In genomic region chr5:14675309-14675708, GRCh38 we compare ENCODE assay signal across 10 cellular contexts. TPM values are rescaled to one million over a fixed set of nuclear protein-coding genes. Genes with fewer than 3 reads are reported as not detected.
DNase-seq lines count a peak whose midpoint lies in the region; ATAC-seq and TF ChIP-seq lines count a peak whose summit lies in the region.
"Had no signal": no experiment of that assay in that cellular context is flagged by ENCODE, and none has a peak within 500 bp of the region (broad histone marks: within the 10 kb centered on the region; RNA-seq: fewer than 3 reads in every experiment).

No MANE protein-coding gene starts in this region.

- H3K27me3 ChIP-seq in CD8-positive, alpha-beta memory T cell (ENCODE audit: insufficient read depth, low read length, poor library complexity, severe bottlenecking), result no peaks in the 10 kb centered on the region
- no peaks in the 10 kb centered on the region for H3K27me3 ChIP-seq in SU-DHL-6 (ENCODE audit: low read length)

- peaks cover 77 to 93% (median 90%) of the 10 kb centered on the region in 3 donors for H3K4me1 Mint-ChIP-seq in CD8-positive, alpha-beta memory T cell

- peaks cover 28% of the 10 kb centered on the region for H3F3A ChIP-seq in SU-DHL-6 (ENCODE audit: insufficient read depth)

- peaks cover 97% of the 10 kb centered on the region for H3K79me2 ChIP-seq in SU-DHL-6 (ENCODE audit: insufficient read depth, low read length)

- peak overlapping the region; percentile 58 for H3K9ac ChIP-seq in SU-DHL-6 (ENCODE audit: low read length)

- H3K27me3 Mint-ChIP-seq in CD8-positive, alpha-beta memory T cell, result no peaks in the 10 kb centered on the region

- peak overlapping the region; percentile 49 for H3K27ac ChIP-seq in CD8-positive, alpha-beta memory T cell (ENCODE audit: low read depth, low read length)
- peak overlapping the region; percentile 86 for H3K27ac ChIP-seq in SU-DHL-6 (ENCODE audit: low read depth, low read length)

- TF ChIP-seq CTCF in SU-DHL-6 (IDR thresholded peaks at IDR 0.05; ENCODE audit: insufficient read depth, low read length, poor library complexity, severe bottlenecking), result no peak

- no peaks in the 10 kb centered on the region for H3K9me3 ChIP-seq in CD8-positive, alpha-beta memory T cell (ENCODE audit: low read length)
- H3K9me3 ChIP-seq in SU-DHL-6 (ENCODE audit: insufficient read depth, low read length), result no peaks in the 10 kb centered on the region

- H4K20me1 ChIP-seq in SU-DHL-6 (ENCODE audit: low read depth, low read length), result peaks cover 5% of the 10 kb centered on the region; the same call in 1 of the 2 replicates

- peak overlapping the region; percentile 80 to 93 (median 90) for H3K27ac Mint-ChIP-seq in CD8-positive, alpha-beta memory T cell

- DNase-seq in CD8-positive, alpha-beta memory T cell, result no peak
- DNase-seq in myocyte (ENCODE audit: low read depth) (peak; percentile 47), DMS 273 treated with DMSO at 0.1 percent for 48 hours (lab: John Stamatoyannopoulos, UW) (no peak), NCI-H1092 (lab: John Stamatoyannopoulos, UW) (no peak)
- DNase-seq: activated CD4-positive, CD25-positive, alpha-beta regulatory T cell treated with anti-CD3 and anti-CD28 coated beads, Interleukin-2, amount 50 U/mL, for 72 hours had no signal

- POLR2A ChIA-PET in CD8-positive, alpha-beta memory T cell (lab: Charles Lee), result interaction anchor here (1.3 kb wide), 1 partner anchor 8 kb away, joined by 4 read pairs; no protein-coding TSS in a partner anchor

- H3K9me2 ChIP-seq in SU-DHL-6 (replicated peaks; ENCODE audit: insufficient read depth, low read length), result no peaks in the 10 kb centered on the region

- H3K36me3 Mint-ChIP-seq in CD8-positive, alpha-beta memory T cell, result peaks cover 5 to 69% (median 15%) of the 10 kb centered on the region in 3 donors

- CTCF ChIA-PET in CD8-positive, alpha-beta memory T cell (lab: Charles Lee), result interaction anchor here (1.2 to 3.4 kb wide), 3 partner anchors 8 to 32 kb away, joined by 3 to 12 read pairs (median 3); no protein-coding TSS in a partner anchor

- H3K4me2 ChIP-seq in SU-DHL-6 (ENCODE audit: low read depth, low read length, poor library complexity, severe bottlenecking), result peak overlapping the region; percentile 91

- peak; percentile 8 for ATAC-seq in GM19397 (IDR thresholded peaks at IDR 0.05; ENCODE audit: unreplicated experiment)
- no peak for ATAC-seq in GM21825 (IDR thresholded peaks at IDR 0.05; ENCODE audit: unreplicated experiment)
- no peak for ATAC-seq in HG03196 (IDR thresholded peaks at IDR 0.05; ENCODE audit: unreplicated experiment)

- peaks cover 5% of the 10 kb centered on the region for H3K36me3 ChIP-seq in CD8-positive, alpha-beta memory T cell (ENCODE audit: insufficient read depth, low read length)
- peaks cover 18% of the 10 kb centered on the region; the same call in 1 of the 2 replicates for H3K36me3 ChIP-seq in SU-DHL-6 (ENCODE audit: low read length)

- H3K4me1 ChIP-seq in CD8-positive, alpha-beta memory T cell (ENCODE audit: insufficient read depth, low read length), result peaks cover 58% of the 10 kb centered on the region

- no peak overlapping the region for H3K4me3 ChIP-seq in CD8-positive, alpha-beta memory T cell (ENCODE audit: low read length)
- H3K4me3 ChIP-seq in SU-DHL-6 (ENCODE audit: insufficient read depth, low read length, poor library complexity, severe bottlenecking), result peak overlapping the region; percentile 42
- H3K4me3 ChIP-seq: lung had no signal

- peak overlapping the region; percentile 32 for H2AFZ ChIP-seq in SU-DHL-6 (ENCODE audit: low read depth, low read length, severe bottlenecking)

- H3K4me3 Mint-ChIP-seq in CD8-positive, alpha-beta memory T cell, result peak overlapping the region; percentile 24 to 78 (median 75)

- H3K9me3 Mint-ChIP-seq in CD8-positive, alpha-beta memory T cell, result no peaks in the 10 kb centered on the region

RNA-seq across cellular contexts. Expression of gene OTULIN, which starts 10.8 kb away (rescaled TPM):
- total RNA-seq in CD8-positive, alpha-beta memory T cell, result 10 to 100 TPM; 86.2 to 87.6 TPM
- 28.1 TPM for polyA plus RNA-seq in CD8-positive, alpha-beta memory T cell
- total RNA-seq in myocyte, result 32.2 and 34.5 TPM in 2 replicates
- 12.9 TPM for polyA plus RNA-seq in myocyte (2012)
